8 cellular contexts compared by ENCODE assay signal in the genomic region with DNA sequence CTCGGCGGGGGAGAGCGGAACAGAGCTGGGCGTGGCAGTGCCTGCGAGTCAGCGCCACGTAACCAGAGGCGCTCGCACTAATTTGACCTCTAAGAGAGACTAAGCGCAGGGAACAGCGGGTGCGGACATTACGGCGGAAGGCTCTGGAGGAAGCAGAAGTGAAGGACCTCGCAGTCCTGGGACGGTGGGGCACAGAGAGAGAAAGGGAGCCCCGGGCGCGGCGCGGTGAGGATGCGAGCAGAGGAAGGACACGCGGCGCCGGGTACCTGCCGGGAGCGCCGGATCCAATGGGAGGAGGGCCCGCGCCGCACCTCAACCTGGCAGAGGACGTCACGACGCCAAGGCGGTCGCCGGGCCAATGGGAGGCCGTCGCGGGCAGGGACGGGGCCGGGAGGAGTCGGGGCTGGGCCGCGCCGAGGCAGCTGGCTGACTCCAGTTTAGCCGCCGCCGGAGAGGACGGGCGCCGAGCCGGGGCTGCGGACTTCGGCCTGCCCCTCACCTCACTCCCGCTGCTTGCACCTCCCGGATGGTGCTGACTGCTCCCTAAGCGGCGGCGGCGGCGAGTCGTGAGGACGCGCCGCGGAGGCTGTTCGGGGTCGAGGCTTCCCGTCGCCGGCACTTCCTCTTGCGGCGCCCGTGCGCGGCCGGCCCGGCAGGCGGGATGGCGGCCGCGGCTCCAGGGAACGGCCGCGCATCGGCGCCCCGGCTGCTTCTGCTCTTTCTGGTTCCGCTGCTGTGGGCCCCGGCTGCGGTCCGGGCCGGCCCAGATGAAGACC. TPM values are rescaled to one million over a fixed set of nuclear protein-coding genes. Genes with fewer than 3 reads are reported as not detected.
DNase-seq lines count a peak whose midpoint lies in the region; ATAC-seq and TF ChIP-seq lines count a peak whose summit lies in the region.

A gene with protein sequence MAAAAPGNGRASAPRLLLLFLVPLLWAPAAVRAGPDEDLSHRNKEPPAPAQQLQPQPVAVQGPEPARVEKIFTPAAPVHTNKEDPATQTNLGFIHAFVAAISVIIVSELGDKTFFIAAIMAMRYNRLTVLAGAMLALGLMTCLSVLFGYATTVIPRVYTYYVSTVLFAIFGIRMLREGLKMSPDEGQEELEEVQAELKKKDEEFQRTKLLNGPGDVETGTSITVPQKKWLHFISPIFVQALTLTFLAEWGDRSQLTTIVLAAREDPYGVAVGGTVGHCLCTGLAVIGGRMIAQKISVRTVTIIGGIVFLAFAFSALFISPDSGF (plus strand): TSS at position 429 of the 776 bp plus-strand sequence. CDS start 233 bp downstream, at position 662.

- TF ChIP-seq CTCF in GM06990 (IDR thresholded peaks at IDR 0.05; ENCODE audit: insufficient read depth, low read length, poor library complexity, severe bottlenecking) (no peak), NB4 (IDR thresholded peaks at IDR 0.05; ENCODE audit: low read depth, low read length) (no peak), gastroesophageal sphincter (IDR thresholded peaks at IDR 0.05) (peak in 2 of 4 experiments; percentile 1 to 5)

- H3K27ac Mint-ChIP-seq in activated naive CD4-positive, alpha-beta T cell treated with anti-CD3 and anti-CD28 coated beads, Interleukin-2, amount 10 ng/mL, durations not matched to agents 7 days and 5 days, result peak within 1 kb of the TSS; percentile 94

- H3K4me3 ChIP-seq in GM06990 (replicated peaks; ENCODE audit: low read depth, low read length) (peak within 1 kb of the TSS; percentile 82), NB4 (ENCODE audit: low read depth, low read length) (peak within 1 kb of the TSS; percentile 87), SK-N-MC (peak within 1 kb of the TSS; percentile 95), gastroesophageal sphincter (peak within 1 kb of the TSS; percentile 87 to 95)

- H3K9me3 ChIP-seq in SK-N-MC (ENCODE audit: low read depth, low read length) (no peaks in the 10 kb centered on the region), gastroesophageal sphincter (no peaks in the 10 kb centered on the region)

- DNase-seq in GM06990 (ENCODE audit: extremely low read depth, insufficient read length) (peak; percentile 94), NB4 (ENCODE audit: low read depth) (peak; percentile 94), SK-N-MC (ENCODE audit: low read depth, low spot score) (no peak), nucleus accumbens (lab: John Stamatoyannopoulos, UW) (peak; percentile 44 to 93 (median 86)), superior temporal gyrus (ENCODE audit: extremely low spot score) (peak; percentile 88)
- peak; percentile 94 for DNase-seq in activated naive CD4-positive, alpha-beta T cell treated with anti-CD3 and anti-CD28 coated beads, Interleukin-2, amount 10 ng/mL, durations not matched to agents 7 days and 5 days

- no peaks in the 10 kb centered on the region for H3K27me3 Mint-ChIP-seq in activated naive CD4-positive, alpha-beta T cell treated with anti-CD3 and anti-CD28 coated beads, Interleukin-2, amount 10 ng/mL, durations not matched to agents 7 days and 5 days

- peak within 1 kb of the TSS; percentile 89 for H3K4me3 Mint-ChIP-seq in activated naive CD4-positive, alpha-beta T cell treated with anti-CD3 and anti-CD28 coated beads, Interleukin-2, amount 10 ng/mL, durations not matched to agents 7 days and 5 days

- no peaks in the 10 kb centered on the region for H3K36me3 ChIP-seq in GM06990 (ENCODE audit: control insufficient read depth, insufficient read depth, low read length)
- H3K36me3 ChIP-seq in SK-N-MC (ENCODE audit: insufficient read depth, low read length), result peaks cover 9% of the 10 kb centered on the region; the same call in 1 of the 2 replicates
- no peaks in the 10 kb centered on the region for H3K36me3 ChIP-seq in gastroesophageal sphincter

- peaks cover 23% of the 10 kb centered on the region for H3K36me3 Mint-ChIP-seq in activated naive CD4-positive, alpha-beta T cell treated with anti-CD3 and anti-CD28 coated beads, Interleukin-2, amount 10 ng/mL, durations not matched to agents 7 days and 5 days

- H3K27ac ChIP-seq in SK-N-MC, result no peak within 1 kb of the TSS
- H3K27ac ChIP-seq in gastroesophageal sphincter, result peak within 1 kb of the TSS; percentile 94 to 100 (median 98)

- 2% methylated on average over 24 of the region's 95 CpGs; no CpG with 5 or more reads in 1 of the 2 donors for whole genome bisulfite sequencing in gastroesophageal sphincter (ENCODE audit: low coverage in 1 of 2), 2 donors

- TF ChIP-seq POLR2A in NB4 (IDR thresholded peaks at IDR 0.05; ENCODE audit: extremely low read depth, insufficient read length), result peak; percentile 65
- peak; percentile 98 to 99 for TF ChIP-seq POLR2A in gastroesophageal sphincter (IDR thresholded peaks at IDR 0.05)

- peaks cover 2 to 40% (median 15%) of the 10 kb centered on the region in 3 donors for H3K4me1 ChIP-seq in gastroesophageal sphincter

- peak; percentile 94 for ATAC-seq in HG02571 (IDR thresholded peaks at IDR 0.05; ENCODE audit: unreplicated experiment)
- peak; percentile 97 for ATAC-seq in gastroesophageal sphincter

- H3K9ac ChIP-seq in SK-N-MC (ENCODE audit: insufficient read length), result peak within 1 kb of the TSS; percentile 85

- peaks cover 47% of the 10 kb centered on the region for H3K4me1 Mint-ChIP-seq in activated naive CD4-positive, alpha-beta T cell treated with anti-CD3 and anti-CD28 coated beads, Interleukin-2, amount 10 ng/mL, durations not matched to agents 7 days and 5 days

- CTCF ChIA-PET in activated naive CD4-positive, alpha-beta T cell treated with anti-CD3 and anti-CD28 coated beads, Interleukin-2, amount 10 ng/mL, durations not matched to agents 7 days and 5 days (lab: Charles Lee), result interaction anchor here (1.6 to 1.7 kb wide), 2 partner anchors 49 to 50 kb away, joined by 4 read pairs; a partner anchor contains a TSS

- H3K9me3 Mint-ChIP-seq in activated naive CD4-positive, alpha-beta T cell treated with anti-CD3 and anti-CD28 coated beads, Interleukin-2, amount 10 ng/mL, durations not matched to agents 7 days and 5 days, result no peaks in the 10 kb centered on the region

- TF ChIP-seq EP300 in gastroesophageal sphincter (IDR thresholded peaks at IDR 0.05), result no peak

- H3K27me3 ChIP-seq in GM06990 (replicated peaks; ENCODE audit: control insufficient read depth, insufficient read depth, low read length) (no peaks in the 10 kb centered on the region), gastroesophageal sphincter (no peaks in the 10 kb centered on the region)

RNA-seq across cellular contexts. Expression of the gene that starts here (rescaled TPM):
- total RNA-seq in gastroesophageal sphincter, result 100 to 1,000 TPM; 136 to 198 (median 169) TPM
